Comparison of ENCODE assay signal across 2 cellular contexts in genomic region chr9:134162926-134163373, GRCh38.
TF ChIP-seq lines count a peak whose summit lies in the region.

No MANE protein-coding gene starts in this region.

TF ChIP-seq in IMR-90, 13 proteins besides CTCF, POLR2A, EP300 and RAD21:
- no peak for TF ChIP-seq SMC3 (IDR thresholded peaks at IDR 0.05; ENCODE audit: low read depth, low read length)
- TF ChIP-seq MXI1 (IDR thresholded peaks at IDR 0.05; ENCODE audit: borderline replicate concordance, low read depth, low read length) = no peak
- no peak for TF ChIP-seq MAFK (IDR thresholded peaks at IDR 0.05; ENCODE audit: low read depth, low read length)
- TF ChIP-seq RCOR1 (IDR thresholded peaks at IDR 0.05; ENCODE audit: insufficient replicate concordance, low read length) = no peak
- TF ChIP-seq RFX5 (IDR thresholded peaks at IDR 0.05; ENCODE audit: low read depth, low read length) = no peak
- no peak for TF ChIP-seq ELK1 (IDR thresholded peaks at IDR 0.05; ENCODE audit: borderline replicate concordance, low read depth, low read length)
- TF ChIP-seq CHD1 (IDR thresholded peaks at IDR 0.05; ENCODE audit: low read depth, low read length) = no peak
- no peak for TF ChIP-seq BHLHE40 (IDR thresholded peaks at IDR 0.05; ENCODE audit: low read depth, low read length)
- TF ChIP-seq MAZ (IDR thresholded peaks at IDR 0.05; ENCODE audit: borderline replicate concordance, low read depth, low read length) = no peak

TF ChIP-seq in SK-N-SH treated with all-trans-retinoic acid at 6 μM for 48 hours, 23 proteins besides CTCF, POLR2A, EP300 and RAD21:
- no peak for TF ChIP-seq OSR1 (CRISPR knock-in tag; IDR thresholded peaks at IDR 0.05)
- no peak for TF ChIP-seq RARB (CRISPR knock-in tag; IDR thresholded peaks at IDR 0.05)
- TF ChIP-seq TSHZ2 (CRISPR knock-in tag; IDR thresholded peaks at IDR 0.05) = no peak
- TF ChIP-seq ZFP30 (CRISPR knock-in tag; IDR thresholded peaks at IDR 0.05) = no peak
- no peak for TF ChIP-seq POU6F1 (CRISPR knock-in tag; IDR thresholded peaks at IDR 0.05; ENCODE audit: borderline replicate concordance, low read depth)
- TF ChIP-seq TCF4 (CRISPR knock-in tag; IDR thresholded peaks at IDR 0.05; ENCODE audit: borderline replicate concordance) = no peak
- no peak for TF ChIP-seq ISL1 (CRISPR knock-in tag; IDR thresholded peaks at IDR 0.05)
- no peak for TF ChIP-seq CSDC2 (CRISPR knock-in tag; IDR thresholded peaks at IDR 0.05)
